Comparison of ENCODE assay signal across 27 cellular contexts in genomic region chr14:23063601-23064000, GRCh38. TPM values are rescaled to one million over a fixed set of nuclear protein-coding genes. Genes with fewer than 3 reads are reported as not detected.
DNase-seq lines count a peak whose midpoint lies in the region; ATAC-seq, FAIRE-seq and TF ChIP-seq lines count a peak whose summit lies in the region.
"Had no signal": no experiment of that assay in that cellular context is flagged by ENCODE, and none has a peak within 500 bp of the region (broad histone marks: within the 10 kb centered on the region; RNA-seq: fewer than 3 reads in every experiment).

No MANE protein-coding gene starts in this region.

- peak overlapping the region; percentile 37 for H3K27ac ChIP-seq in cardiac muscle cell
- H3K27ac ChIP-seq in astrocyte (ENCODE audit: low read depth, low read length): no peak overlapping the region
- peak overlapping the region; percentile 90 for H3K27ac ChIP-seq in mesodermal cell (ENCODE audit: low read depth, low read length, severe bottlenecking)
- H3K27ac ChIP-seq in thyroid gland: no peak overlapping the region
- H3K27ac ChIP-seq: lower lobe of right lung had no signal

- H3K4me1 ChIP-seq in cardiac muscle cell (ENCODE audit: low read depth): peaks cover under 1% of the 10 kb centered on the region
- H3K4me1 ChIP-seq in astrocyte (ENCODE audit: insufficient read depth, low read length): peaks cover 28% of the 10 kb centered on the region
- peaks cover 41% of the 10 kb centered on the region for H3K4me1 ChIP-seq in mesodermal cell (ENCODE audit: control insufficient read depth, insufficient read depth, low read length, poor library complexity, severe bottlenecking)
- peaks cover 4 to 6% of the 10 kb centered on the region in 2 donors for H3K4me1 ChIP-seq in thyroid gland
- H3K4me1 ChIP-seq: HAP-1, uterus had no signal

- TF ChIP-seq CTCF in cardiac muscle cell (IDR thresholded peaks at IDR 0.05; ENCODE audit: low read depth, low read length) (no peak), astrocyte (IDR thresholded peaks at IDR 0.05; ENCODE audit: insufficient read depth, low read depth, low read length) (no peak), thyroid gland (IDR thresholded peaks at IDR 0.05) (no peak)

- intact Hi-C loops in Right ventricle myocardium superior (cut with DNase I): no loop called here
- intact Hi-C loops in thyroid gland (cut with DNase I): no loop called here

- no peak overlapping the region for H3K4me2 ChIP-seq in astrocyte (ENCODE audit: low read length)

- peaks cover 36% of the 10 kb centered on the region for H3K4me1 Mint-ChIP-seq in astrocyte (ENCODE audit: low read depth, unreplicated experiment)

- H3K27me3 Mint-ChIP-seq in astrocyte (ENCODE audit: low read depth, unreplicated experiment): no peaks in the 10 kb centered on the region
- H3K27me3 Mint-ChIP-seq: activated naive CD8-positive, alpha-beta T cell treated with anti-CD3 and anti-CD28 coated beads, Interleukin-2, amount 50 U/mL, for 24 hours; CD4-positive, CD25-positive, alpha-beta regulatory T cell had no signal

- peaks cover 29% of the 10 kb centered on the region for H3K36me3 Mint-ChIP-seq in astrocyte (ENCODE audit: low read depth, unreplicated experiment)

- TF ChIP-seq POLR2A in thyroid gland (IDR thresholded peaks at IDR 0.05): no peak

- peaks cover 72% of the 10 kb centered on the region for H3K36me3 ChIP-seq in cardiac muscle cell
- peaks cover 79% of the 10 kb centered on the region for H3K36me3 ChIP-seq in astrocyte (ENCODE audit: insufficient read depth, low read length)
- peaks cover 96% of the 10 kb centered on the region for H3K36me3 ChIP-seq in mesodermal cell (ENCODE audit: control insufficient read depth, insufficient read depth, low read length)
- peaks cover 81 to 86% of the 10 kb centered on the region in 2 donors for H3K36me3 ChIP-seq in thyroid gland
- H3K36me3 ChIP-seq: uterus had no signal

- no peaks in the 10 kb centered on the region for H3K27me3 ChIP-seq in cardiac muscle cell
- H3K27me3 ChIP-seq in astrocyte (ENCODE audit: insufficient read depth, low read length): no peaks in the 10 kb centered on the region
- no peaks in the 10 kb centered on the region for H3K27me3 ChIP-seq in thyroid gland
- H3K27me3 ChIP-seq: body of pancreas, SJSA1, uterus had no signal

- H3K4me3 ChIP-seq in cardiac muscle cell: no peak overlapping the region
- H3K4me3 ChIP-seq in astrocyte (ENCODE audit: insufficient read depth, low read depth, low read length): no peak overlapping the region
- no peak overlapping the region for H3K4me3 ChIP-seq in mesodermal cell (ENCODE audit: extremely low read depth, insufficient read depth, low read length, poor library complexity, severe bottlenecking)
- H3K4me3 ChIP-seq in thyroid gland (replicated peaks in 1 of 3): no peak overlapping the region
- H3K4me3 ChIP-seq: body of pancreas, HAP-1, lower lobe of right lung, SJSA1, skin epidermis, uterus had no signal

- H4K20me1 ChIP-seq in astrocyte (ENCODE audit: insufficient read depth, low read length): peaks cover 70% of the 10 kb centered on the region

- H3K9me3 ChIP-seq in cardiac muscle cell (ENCODE audit: low read depth) (no peaks in the 10 kb centered on the region), astrocyte (ENCODE audit: insufficient read depth, low read depth, low read length) (no peaks in the 10 kb centered on the region), mesodermal cell (ENCODE audit: control insufficient read depth, low read length) (no peaks in the 10 kb centered on the region), thyroid gland (no peaks in the 10 kb centered on the region)
- H3K9me3 ChIP-seq: body of pancreas, HAP-1, lower lobe of right lung, SJSA1, uterus had no signal

- WGBS in mesodermal cell (ENCODE audit: insufficient coverage in 2 of 2), 2 experiments: 93 to 97% methylated on average over 3 to 4 of the region's 5 CpGs
- 92 to 96% methylated on average over 5 of the region's 5 CpGs for WGBS in thyroid gland, 2 donors

- peak overlapping the region; percentile 85 for H3K27ac Mint-ChIP-seq in astrocyte (ENCODE audit: unreplicated experiment)
- H3K27ac Mint-ChIP-seq: activated naive CD8-positive, alpha-beta T cell treated with anti-CD3 and anti-CD28 coated beads, Interleukin-2, amount 50 U/mL, for 24 hours; CD4-positive, CD25-positive, alpha-beta regulatory T cell had no signal

- H3K79me2 ChIP-seq in astrocyte (ENCODE audit: insufficient read depth, low read length): peaks cover 54% of the 10 kb centered on the region

- no peak overlapping the region for H3K9ac ChIP-seq in astrocyte (ENCODE audit: low read length)

- DNase-seq in cardiac muscle cell (ENCODE audit: low read depth in 1 of 2, low spot score in 1 of 2) (no peak), Right ventricle myocardium superior (no peak), astrocyte (ENCODE audit: low read depth) (no peak), thyroid gland (no peak), AG08395 (ENCODE audit: low spot score) (no peak)
- DNase-seq in stimulated activated CD4-positive, alpha-beta T cell treated with anti-CD3 and anti-CD28 coated beads, Interleukin-4, amount 100 ng/mL, for 4 hours: no peak
- DNase-seq: activated naive CD8-positive, alpha-beta T cell treated with anti-CD3 and anti-CD28 coated beads, Interleukin-2, amount 50 U/mL, for 24 hours; body of pancreas; CD4-positive, CD25-positive, alpha-beta regulatory T cell; EL; Karpas-422; lower lobe of right lung; MV-4-11; NCI-H2171; NCI-H524; NK-92 treated with Interleukin-12 subunit alpha and Interleukin-12 subunit beta, amount 100 ng/mL, for 24 hours; stimulated activated CD4-positive, alpha-beta T cell treated with anti-CD3 and anti-CD28 coated beads, Interleukin-1b, Interleukin-23, amount 100 ng/mL, for 48 hours; T-helper 1 cell had no signal

- no peak overlapping the region for H3K4me3 Mint-ChIP-seq in astrocyte (ENCODE audit: unreplicated experiment)
- H3K4me3 Mint-ChIP-seq: activated naive CD8-positive, alpha-beta T cell treated with anti-CD3 and anti-CD28 coated beads, Interleukin-2, amount 50 U/mL, for 24 hours had no signal

- H2AFZ ChIP-seq in astrocyte (ENCODE audit: low read depth, low read length): no peak overlapping the region

- FAIRE-seq in astrocyte (lab: Jason Lieb, UNC): no peak
- FAIRE-seq: colon, GM12892, TTC549 had no signal

- H3K9me3 Mint-ChIP-seq in astrocyte (ENCODE audit: unreplicated experiment): no peaks in the 10 kb centered on the region
- H3K9me3 Mint-ChIP-seq: activated naive CD8-positive, alpha-beta T cell treated with anti-CD3 and anti-CD28 coated beads, Interleukin-2, amount 50 U/mL, for 24 hours; CD4-positive, CD25-positive, alpha-beta regulatory T cell had no signal

- no peak for ATAC-seq in Right ventricle myocardium superior (ENCODE audit: poor library complexity)
- ATAC-seq: activated naive CD8-positive, alpha-beta T cell treated with anti-CD3 and anti-CD28 coated beads, Interleukin-2, amount 50 U/mL, for 24 hours; body of pancreas; lower lobe of right lung had no signal

RNA-seq across cellular contexts. Expression of gene CDH24, which starts 6.3 kb away (rescaled TPM):
- 8.6 and 8.9 TPM in 2 replicates for total RNA-seq in cardiac muscle cell
- polyA plus RNA-seq in cardiac muscle cell: 4.4 and 13.4 TPM in 2 replicates
- total RNA-seq in Right ventricle myocardium superior: 1.6 TPM
- 17.4 and 22.2 TPM in 2 replicates for total RNA-seq in astrocyte
- polyA plus RNA-seq in mesodermal cell (2013, experiment 1 of 2): 25.6 TPM
- 20.5 TPM for polyA plus RNA-seq in mesodermal cell (2013, experiment 2 of 2)
- 1 to 10 TPM; 2.9 to 7.8 (median 5.6) TPM for total RNA-seq in thyroid gland

RNA-seq across cellular contexts. Expression of gene PSMB11, which starts 21.6 kb away (rescaled TPM):
- total RNA-seq in cardiac muscle cell (0.12 TPM in 1 of 2 replicates, not detected in the other), Right ventricle myocardium superior (not detected), astrocyte (not detected in 2 replicates), thyroid gland (not detected)
- not detected in 2 replicates for polyA plus RNA-seq in cardiac muscle cell
- polyA plus RNA-seq in mesodermal cell (2013, experiment 1 of 2): not detected
- not detected for polyA plus RNA-seq in mesodermal cell (2013, experiment 2 of 2)
- total RNA-seq: body of pancreas; CD4-positive, CD25-positive, alpha-beta regulatory T cell; kidney epithelial cell; lower lobe of right lung; SJSA1; uterus had no signal
- polyA plus RNA-seq: CD4-positive, CD25-positive, alpha-beta regulatory T cell had no signal

RNA-seq across cellular contexts. Expression of gene PSMB5, which starts 28.9 kb away (rescaled TPM):
- total RNA-seq in cardiac muscle cell: 124 and 255 TPM in 2 replicates
- 304 and 326 TPM in 2 replicates for polyA plus RNA-seq in cardiac muscle cell
- total RNA-seq in Right ventricle myocardium superior: 129 TPM
- total RNA-seq in astrocyte: 232 and 239 TPM in 2 replicates
- polyA plus RNA-seq in mesodermal cell (2013, experiment 1 of 2): 205 TPM
- polyA plus RNA-seq in mesodermal cell (2013, experiment 2 of 2): 202 TPM
- 100 to 1,000 TPM in 2 of 4 donors, 10 to 100 TPM in 2; 75.7 to 215 (median 113) TPM for total RNA-seq in thyroid gland

RNA-seq across cellular contexts. Expression of gene ACIN1, which starts 31.3 kb away (rescaled TPM):
- total RNA-seq in cardiac muscle cell (95.1 and 151 TPM in 2 replicates), Right ventricle myocardium superior (65.8 TPM), astrocyte (186 and 208 TPM in 2 replicates), thyroid gland (100 to 1,000 TPM; 143 to 195 (median 152) TPM)
- polyA plus RNA-seq in cardiac muscle cell: 41.0 and 45.5 TPM in 2 replicates
- polyA plus RNA-seq in mesodermal cell (2013, experiment 1 of 2): 167 TPM
- 150 TPM for polyA plus RNA-seq in mesodermal cell (2013, experiment 2 of 2)

RNA-seq across cellular contexts. Expression of gene C14orf119, which starts 31.7 kb away (rescaled TPM):
- 22.2 and 57.0 TPM in 2 replicates for total RNA-seq in cardiac muscle cell
- polyA plus RNA-seq in cardiac muscle cell: 105 and 120 TPM in 2 replicates
- 20.6 TPM for total RNA-seq in Right ventricle myocardium superior
- 79.5 and 83.9 TPM in 2 replicates for total RNA-seq in astrocyte
- 94.0 TPM for polyA plus RNA-seq in mesodermal cell (2013, experiment 1 of 2)
- 93.3 TPM for polyA plus RNA-seq in mesodermal cell (2013, experiment 2 of 2)
- total RNA-seq in thyroid gland: 10 to 100 TPM; 21.3 to 37.1 (median 28.9) TPM

Comparison
In these comparisons a context has a peak if more than half of its experiments do, and no peak if none do; other contexts are left out.
1. H3K27ac ChIP-seq: peak in cardiac muscle cell (single experiment) and mesodermal cell (single experiment); none in astrocyte (single experiment) and thyroid gland (0 of 3).